ENCODE assay signal across 8 cellular contexts in genomic region chr7:139730746-139731612, GRCh38. TPM values are rescaled to one million over a fixed set of nuclear protein-coding genes. Genes with fewer than 3 reads are reported as not detected.
A peak's percentile ranks its signal among the peaks of the same experiment; 100 is the strongest.
DNase-seq lines count a peak whose midpoint lies in the region; ATAC-seq and TF ChIP-seq lines count a peak whose summit lies in the region.

No MANE protein-coding gene starts in this region.

- H3K27ac Mint-ChIP-seq in activated CD8-positive, alpha-beta T cell treated with anti-CD3 and anti-CD28 coated beads for 36 hours = no peak overlapping the region

- WGBS in heart right ventricle, 2 donors = 36% methylated on average over 15 of the region's 15 CpGs
- 61% methylated on average over 15 of the region's 15 CpGs for WGBS in suprapubic skin

- H3K27me3 Mint-ChIP-seq in activated CD8-positive, alpha-beta T cell treated with anti-CD3 and anti-CD28 coated beads for 36 hours = no peaks in the 10 kb centered on the region

- ATAC-seq in HG03354 (IDR thresholded peaks at IDR 0.05; ENCODE audit: poor library complexity, severe bottlenecking, unreplicated experiment) = peak; percentile 92
- peak; percentile 69 for ATAC-seq in activated CD8-positive, alpha-beta T cell treated with anti-CD3 and anti-CD28 coated beads for 36 hours
- peak; percentile 9 to 72 (median 54) for ATAC-seq in heart right ventricle
- no peak for ATAC-seq in HG02763 (IDR thresholded peaks at IDR 0.05; ENCODE audit: unreplicated experiment)

- no peak for TF ChIP-seq EP300 in suprapubic skin (IDR thresholded peaks at IDR 0.05)

- TF ChIP-seq CTCF in activated CD8-positive, alpha-beta T cell treated with anti-CD3 and anti-CD28 coated beads for 36 hours (IDR thresholded peaks at IDR 0.05) = no peak
- TF ChIP-seq CTCF in heart right ventricle (IDR thresholded peaks at IDR 0.05) = no peak
- no peak for TF ChIP-seq CTCF in suprapubic skin (IDR thresholded peaks at IDR 0.05)

- POLR2A ChIA-PET in activated CD8-positive, alpha-beta T cell treated with anti-CD3 and anti-CD28 coated beads for 36 hours (lab: Charles Lee) = interaction anchor here (1.1 to 1.4 kb wide), 2 partner anchors 11 to 95 kb away, joined by 3 to 4 read pairs; no protein-coding TSS in a partner anchor

- TF ChIP-seq POLR2A in suprapubic skin (IDR thresholded peaks at IDR 0.05) = no peak

- H3K4me3 ChIP-seq in heart right ventricle (peak overlapping the region in 1 of 10 donors; percentile 2), suprapubic skin (no peak overlapping the region)

- intact Hi-C loops in activated CD8-positive, alpha-beta T cell treated with anti-CD3 and anti-CD28 coated beads for 36 hours (cut with micrococcal nuclease) = no loop called here
- intact Hi-C loops in heart right ventricle (cut with DNase I) = loop anchor here in 4 of 10 donors (5.0 kb wide), 3 partner anchors 46 to 84 kb away; partner anchors contain the start of gene HIPK2 (in 2 of the 4)

- H3K9me3 ChIP-seq in heart right ventricle (no peaks in the 10 kb centered on the region), suprapubic skin (no peaks in the 10 kb centered on the region)

- peak overlapping the region; percentile 81 to 92 (median 90) for H3K27ac ChIP-seq in heart right ventricle
- H3K27ac ChIP-seq in suprapubic skin = peak overlapping the region; percentile 46

- peaks cover 10% of the 10 kb centered on the region for H3K36me3 Mint-ChIP-seq in activated CD8-positive, alpha-beta T cell treated with anti-CD3 and anti-CD28 coated beads for 36 hours (ENCODE audit: low read depth)

- peaks cover 41% of the 10 kb centered on the region for H3K4me1 Mint-ChIP-seq in activated CD8-positive, alpha-beta T cell treated with anti-CD3 and anti-CD28 coated beads for 36 hours (ENCODE audit: low read depth)

- DNase-seq in NOMO-1 treated with DMSO at 0.1 percent for 48 hours (lab: John Stamatoyannopoulos, UW; ENCODE audit: unreplicated experiment) = peak; percentile 60
- DNase-seq in NOMO-1 treated with dmso at 0.1 percent for 144 hours (lab: John Stamatoyannopoulos, UW; ENCODE audit: unreplicated experiment) = no peak
- DNase-seq in activated CD8-positive, alpha-beta T cell treated with anti-CD3 and anti-CD28 coated beads for 36 hours = peak; percentile 37
- peak; percentile 72 to 81 for DNase-seq in heart right ventricle
- DNase-seq in suprapubic skin (ENCODE audit: low spot score in 2 of 2) = no peak
- no peak for DNase-seq in putamen (ENCODE audit: low spot score)

- H3K9me3 Mint-ChIP-seq in activated CD8-positive, alpha-beta T cell treated with anti-CD3 and anti-CD28 coated beads for 36 hours = peaks cover 3% of the 10 kb centered on the region

- H3K4me1 ChIP-seq in heart right ventricle = peaks cover 34 to 91% (median 86%) of the 10 kb centered on the region in 9 donors
- H3K4me1 ChIP-seq in suprapubic skin = peaks cover 53% of the 10 kb centered on the region

- H3K4me3 Mint-ChIP-seq in activated CD8-positive, alpha-beta T cell treated with anti-CD3 and anti-CD28 coated beads for 36 hours = no peak overlapping the region

- H3K36me3 ChIP-seq in heart right ventricle (no peaks in the 10 kb centered on the region), suprapubic skin (no peaks in the 10 kb centered on the region)

- CTCF ChIA-PET in activated CD8-positive, alpha-beta T cell treated with anti-CD3 and anti-CD28 coated beads for 36 hours (lab: Charles Lee) = interaction anchor here (1.5 to 3.0 kb wide), 2 partner anchors 13 to 85 kb away, joined by 3 to 8 read pairs; no protein-coding TSS in a partner anchor

- H3K27me3 ChIP-seq in heart right ventricle (no peaks in the 10 kb centered on the region), suprapubic skin (no peaks in the 10 kb centered on the region)

RNA-seq across cellular contexts. Expression of gene HIPK2, which starts 46.8 kb away (rescaled TPM):
- 10 to 100 TPM; 17.3 to 17.6 TPM for total RNA-seq in activated CD8-positive, alpha-beta T cell treated with anti-CD3 and anti-CD28 coated beads for 36 hours
- 100 to 1,000 TPM in 9 of 10 donors, 10 to 100 TPM in 1; 99.4 to 203 (median 136) TPM for total RNA-seq in heart right ventricle
- polyA plus RNA-seq in heart right ventricle = 10 to 100 TPM; 19.7 to 29.3 TPM
- 10 to 100 TPM; 13.6 to 21.8 (median 18.2) TPM for total RNA-seq in suprapubic skin

Comparison
In these comparisons a context has a peak if more than half of its experiments do, and no peak if none do; other contexts are left out.
1. DNase-seq: peak in NOMO-1 treated with DMSO at 0.1 percent for 48 hours (single experiment), activated CD8-positive, alpha-beta T cell treated with anti-CD3 and anti-CD28 coated beads for 36 hours (single experiment) and heart right ventricle (2 of 2); none in NOMO-1 treated with dmso at 0.1 percent for 144 hours (single experiment), suprapubic skin (0 of 2) and putamen (single experiment).
2. RNA of gene HIPK2, which starts 46.8 kb away (total RNA-seq): 99.4 to 203 TPM in heart right ventricle; 13.6 to 21.8 TPM in suprapubic skin and 17.3 to 17.6 TPM in activated CD8-positive, alpha-beta T cell treated with anti-CD3 and anti-CD28 coated beads for 36 hours; every median in the first group is over 4 times any median in the second.